8 cellular contexts compared by ENCODE assay signal in genomic region chr19:54463531-54464043, GRCh38. TPM values are rescaled to one million over a fixed set of nuclear protein-coding genes. Genes with fewer than 3 reads are reported as not detected.
DNase-seq lines count a peak whose midpoint lies in the region; ATAC-seq and TF ChIP-seq lines count a peak whose summit lies in the region.

TSS of gene LENG9 (minus strand) at chr19:54463778. CDS start at chr19:54463526, 252 bp downstream.

- TF ChIP-seq CTCF in GM12864 (IDR thresholded peaks at IDR 0.05; ENCODE audit: low read depth, low read length, missing control alignments) (no peak), transverse colon (IDR thresholded peaks at IDR 0.05) (no peak)

- no peak within 1 kb of the TSS for H3K23ac ChIP-seq in trophoblast cell (ENCODE audit: low read length)

- peak; percentile 93 for TF ChIP-seq POLR2A in transverse colon (IDR thresholded peaks at IDR 0.05)

- H3K18ac ChIP-seq in trophoblast cell (ENCODE audit: low read length) = peak within 1 kb of the TSS; percentile 96

- DNase-seq in GM12864 (ENCODE audit: low read depth) = no peak
- DNase-seq in NCI-H1092 treated with DMSO at 0.1 percent for 48 hours (lab: John Stamatoyannopoulos, UW) = peak; percentile 71
- DNase-seq in T follicular helper cell (ENCODE audit: low read depth) = peak; percentile 94
- peak; percentile 98 for DNase-seq in cardiac septum (ENCODE audit: low spot score)
- peak; percentile 100 for DNase-seq in trophoblast cell
- peak; percentile 100 for DNase-seq in transverse colon

- 0 to 1% (median 1%) methylated on average over 29 to 41 of the region's 41 CpGs for WGBS in adipose tissue, 3 donors
- WGBS in trophoblast cell (ENCODE audit: extremely low coverage, insufficient coverage, insufficient read length) = no CpG with 5 or more reads among the region's 41 CpGs
- 0% methylated on average over 32 of the region's 41 CpGs; no CpG with 5 or more reads in 1 of the 2 donors for WGBS in transverse colon (ENCODE audit: low coverage in 1 of 2), 2 donors

- H4K12ac ChIP-seq in trophoblast cell (ENCODE audit: low read depth, low read length) = peak within 1 kb of the TSS; percentile 96

- H3K9ac ChIP-seq in trophoblast cell (ENCODE audit: low read length) = peak within 1 kb of the TSS; percentile 39

- H3K4ac ChIP-seq in trophoblast cell (ENCODE audit: low read depth, low read length) = peak within 1 kb of the TSS; percentile 56

- peak within 1 kb of the TSS; percentile 65 for H2BK5ac ChIP-seq in trophoblast cell (ENCODE audit: low read depth, low read length, poor library complexity)

- H3K79me1 ChIP-seq in trophoblast cell (ENCODE audit: low read length) = peaks cover 15% of the 10 kb centered on the region

- peak within 1 kb of the TSS; percentile 73 for H2AK5ac ChIP-seq in trophoblast cell (ENCODE audit: low read length)

- intact Hi-C loops in cardiac septum (cut with DNase I) (loop anchor here (1.0 kb wide), 1 partner anchor 15 kb away; no protein-coding TSS in a partner anchor), transverse colon (cut with DNase I; ENCODE audit: low total_unique reads) (no loop called here)

- H2BK120ac ChIP-seq in trophoblast cell (ENCODE audit: insufficient read depth, low read length, poor library complexity) = peak within 1 kb of the TSS; percentile 5

- peak within 1 kb of the TSS; percentile 90 for H4K8ac ChIP-seq in trophoblast cell (ENCODE audit: low read depth, low read length)

- H3K27me3 ChIP-seq in trophoblast cell (ENCODE audit: insufficient read depth, low read length) (no peaks in the 10 kb centered on the region), transverse colon (no peaks in the 10 kb centered on the region)

- in situ Hi-C loops in transverse colon (cut with MboI; ENCODE audit: low pct_ligation_motif_present in 1 of 4, low pct_unique_long_range_greater_than_20kb in 1 of 4, low sequenced_read_pairs in 3 of 4) = no loop called here

- peaks cover 37% of the 10 kb centered on the region in 2 experiments for H3K36me3 ChIP-seq in trophoblast cell (ENCODE audit: control insufficient read depth in 1 of 2, insufficient read depth in 2 of 2, low read length in 2 of 2)
- peaks cover 0 to 22% (median 6%) of the 10 kb centered on the region in 4 donors for H3K36me3 ChIP-seq in transverse colon

- H3K9me3 ChIP-seq in trophoblast cell (ENCODE audit: insufficient read depth, low read depth, low read length) (peaks cover 4% of the 10 kb centered on the region), transverse colon (no peaks in the 10 kb centered on the region)

- peak; percentile 55 for ATAC-seq in HG02610 (IDR thresholded peaks at IDR 0.05; ENCODE audit: unreplicated experiment)

- peak within 1 kb of the TSS; percentile 71 for H4K91ac ChIP-seq in trophoblast cell (ENCODE audit: low read depth, low read length)

- peak within 1 kb of the TSS; percentile 45 for H2BK12ac ChIP-seq in trophoblast cell (ENCODE audit: low read length)

- H2AFZ ChIP-seq in trophoblast cell (ENCODE audit: insufficient read depth, low read length, poor library complexity) = peak within 1 kb of the TSS; percentile 92

- H3K27ac ChIP-seq in adipose tissue (ENCODE audit: low read depth, low read length) (peak within 1 kb of the TSS; percentile 81), trophoblast cell (ENCODE audit: low read depth, low read length) (peak within 1 kb of the TSS; percentile 75), transverse colon (peak within 1 kb of the TSS; percentile 96 to 99 (median 98))

- H3K14ac ChIP-seq in trophoblast cell (ENCODE audit: low read length) = peak within 1 kb of the TSS; percentile 28

- H3K79me2 ChIP-seq in trophoblast cell (ENCODE audit: control insufficient read depth, insufficient read depth, low read length, poor library complexity) = peaks cover 6% of the 10 kb centered on the region

- peak within 1 kb of the TSS; percentile 83 for H3K4me2 ChIP-seq in trophoblast cell (ENCODE audit: low read length)

- TF ChIP-seq EP300 in transverse colon (IDR thresholded peaks at IDR 0.05; ENCODE audit: low read depth) = no peak

- H3K4me3 ChIP-seq in GM12864 (ENCODE audit: low read depth, low read length) = peak within 1 kb of the TSS; percentile 66
- H3K4me3 ChIP-seq in trophoblast cell (ENCODE audit: low read depth, low read length) = peak within 1 kb of the TSS; percentile 71
- H3K4me3 ChIP-seq in transverse colon = peak within 1 kb of the TSS; percentile 50 to 72 (median 64)

- peaks cover 17 to 18% of the 10 kb centered on the region in 2 experiments for H3K4me1 ChIP-seq in trophoblast cell (ENCODE audit: control insufficient read depth in 1 of 2, insufficient read depth in 2 of 2, low read length in 2 of 2)
- peaks cover 6 to 72% (median 42%) of the 10 kb centered on the region in 4 donors for H3K4me1 ChIP-seq in transverse colon

RNA-seq across cellular contexts. Expression of gene LENG9, which starts in this region (rescaled TPM):
- polyA plus RNA-seq in adipose tissue = 10 to 100 TPM in 1 of 3 donors, 1 to 10 TPM in 2; 5.7 to 19.7 (median 7.3) TPM
- 2.9 TPM for total RNA-seq in cardiac septum
- polyA plus RNA-seq in trophoblast cell (2013) = 0.68 and 0.73 TPM in 2 replicates
- total RNA-seq in transverse colon = 10 to 100 TPM in 3 of 4 donors, 1 to 10 TPM in 1; 1.1 to 16.5 (median 12.3) TPM
